Comparison of ENCODE assay signal across 23 cellular contexts in genomic region chr1:180837025-180837424, GRCh38.
DNase-seq lines count a peak whose midpoint lies in the region; ATAC-seq and TF ChIP-seq lines count a peak whose summit lies in the region.
"Had no signal": no experiment of that assay in that cellular context is flagged by ENCODE, and none has a peak within 500 bp of the region (broad histone marks: within the 10 kb centered on the region; RNA-seq: fewer than 3 reads in every experiment).

No MANE protein-coding gene starts in this region.

- no peak overlapping the region for H3K4me3 ChIP-seq in astrocyte of the cerebellum (ENCODE audit: low read depth, low read length)
- H3K4me3 ChIP-seq: hepatocyte, MG63, upper lobe of left lung had no signal

- H3K9me3 Mint-ChIP-seq in activated naive CD8-positive, alpha-beta T cell (ENCODE audit: low read depth): no peaks in the 10 kb centered on the region
- peaks cover 17% of the 10 kb centered on the region for H3K9me3 Mint-ChIP-seq in activated naive CD8-positive, alpha-beta T cell treated with anti-CD3 and anti-CD28 coated beads for 36 hours
- H3K9me3 Mint-ChIP-seq in stimulated activated memory B cell treated with anti-CD40 and anti-IgM and Interleukin-4, amounts not matched to agents 10 μg/mL and 1 μg/mL and 100 μg/mL, for 72 hours: peaks cover 12% of the 10 kb centered on the region
- H3K9me3 Mint-ChIP-seq: central memory CD8-positive, alpha-beta T cell had no signal

- TF ChIP-seq CTCF in astrocyte of the cerebellum (IDR thresholded peaks at IDR 0.05; ENCODE audit: low read depth, low read length, missing control alignments): no peak

- in situ Hi-C loops in astrocyte of the cerebellum (cut with HindIII; ENCODE audit: low sequenced_read_pairs): no loop called here

- H3K27ac Mint-ChIP-seq in activated naive CD8-positive, alpha-beta T cell: peak overlapping the region; percentile 10
- no peak overlapping the region for H3K27ac Mint-ChIP-seq in activated naive CD8-positive, alpha-beta T cell treated with anti-CD3 and anti-CD28 coated beads for 36 hours
- H3K27ac Mint-ChIP-seq in stimulated activated memory B cell treated with anti-CD40 and anti-IgM and Interleukin-4, amounts not matched to agents 10 μg/mL and 1 μg/mL and 100 μg/mL, for 72 hours: no peak overlapping the region
- H3K27ac Mint-ChIP-seq: activated CD4-positive, alpha-beta T cell treated with anti-CD3 and anti-CD28 coated beads, Interleukin-2, amount 10 ng/mL, durations not matched to agents 7 days and 5 days; CD8-positive, alpha-beta T cell; stimulated activated naive CD8-positive, alpha-beta T cell treated with anti-CD3 and anti-CD28 coated beads, Interleukin-15, amount 100 ng/mL, for 72 hours had no signal

- H3K4me3 Mint-ChIP-seq in activated naive CD8-positive, alpha-beta T cell: no peak overlapping the region
- H3K4me3 Mint-ChIP-seq in activated naive CD8-positive, alpha-beta T cell treated with anti-CD3 and anti-CD28 coated beads for 36 hours: no peak overlapping the region
- H3K4me3 Mint-ChIP-seq in stimulated activated memory B cell treated with anti-CD40 and anti-IgM and Interleukin-4, amounts not matched to agents 10 μg/mL and 1 μg/mL and 100 μg/mL, for 72 hours: no peak overlapping the region
- H3K4me3 Mint-ChIP-seq: activated CD4-positive, alpha-beta T cell treated with anti-CD3 and anti-CD28 coated beads, Interleukin-2, amount 10 ng/mL, durations not matched to agents 7 days and 5 days; CD8-positive, alpha-beta T cell; central memory CD8-positive, alpha-beta T cell; effector memory CD8-positive, alpha-beta T cell; stimulated activated naive CD8-positive, alpha-beta T cell treated with anti-CD3 and anti-CD28 coated beads, Interleukin-15, amount 100 ng/mL, for 72 hours had no signal

- peaks cover 20% of the 10 kb centered on the region for H3K4me1 Mint-ChIP-seq in activated naive CD8-positive, alpha-beta T cell (ENCODE audit: low read depth)
- peaks cover 12% of the 10 kb centered on the region for H3K4me1 Mint-ChIP-seq in activated naive CD8-positive, alpha-beta T cell treated with anti-CD3 and anti-CD28 coated beads for 36 hours
- no peaks in the 10 kb centered on the region for H3K4me1 Mint-ChIP-seq in stimulated activated memory B cell treated with anti-CD40 and anti-IgM and Interleukin-4, amounts not matched to agents 10 μg/mL and 1 μg/mL and 100 μg/mL, for 72 hours
- H3K4me1 Mint-ChIP-seq: central memory CD8-positive, alpha-beta T cell had no signal

- no peak for DNase-seq in activated naive CD8-positive, alpha-beta T cell treated with anti-CD3 and anti-CD28 coated beads for 36 hours
- peak; percentile 23 for DNase-seq in astrocyte of the cerebellum (ENCODE audit: low read depth)
- DNase-seq in left kidney (ENCODE audit: low read depth, low spot score): peak; percentile 59
- DNase-seq in middle frontal gyrus (ENCODE audit: extremely low spot score, low spot score): no peak
- DNase-seq in Kasumi-1 (lab: John Stamatoyannopoulos, UW): no peak
- no peak for DNase-seq in NOMO-1 (lab: John Stamatoyannopoulos, UW; ENCODE audit: unreplicated experiment in 2 of 2)
- DNase-seq: ACHN; activated CD4-positive, alpha-beta T cell treated with anti-CD3 and anti-CD28 coated beads, Interleukin-2, amount 10 ng/mL, durations not matched to agents 7 days and 5 days; activated T-cell treated with anti-CD3 and anti-CD28 coated beads for 4 hours; CD8-positive, alpha-beta T cell; effector memory CD8-positive, alpha-beta T cell; MG63; NCI-H187 treated with DMSO at 0.1 percent for 48 hours; NCI-H526 treated with DMSO at 0.1 percent for 48 hours; right cardiac atrium; stimulated activated naive CD8-positive, alpha-beta T cell treated with anti-CD3 and anti-CD28 coated beads, Interleukin-15, amount 100 ng/mL, for 72 hours; upper lobe of left lung had no signal

- H3K27me3 Mint-ChIP-seq in activated naive CD8-positive, alpha-beta T cell: no peaks in the 10 kb centered on the region
- H3K27me3 Mint-ChIP-seq in activated naive CD8-positive, alpha-beta T cell treated with anti-CD3 and anti-CD28 coated beads for 36 hours: no peaks in the 10 kb centered on the region
- no peaks in the 10 kb centered on the region for H3K27me3 Mint-ChIP-seq in stimulated activated memory B cell treated with anti-CD40 and anti-IgM and Interleukin-4, amounts not matched to agents 10 μg/mL and 1 μg/mL and 100 μg/mL, for 72 hours
- H3K27me3 Mint-ChIP-seq: activated CD4-positive, alpha-beta T cell treated with anti-CD3 and anti-CD28 coated beads, Interleukin-2, amount 10 ng/mL, durations not matched to agents 7 days and 5 days; central memory CD8-positive, alpha-beta T cell; effector memory CD8-positive, alpha-beta T cell; stimulated activated naive CD8-positive, alpha-beta T cell treated with anti-CD3 and anti-CD28 coated beads, Interleukin-15, amount 100 ng/mL, for 72 hours had no signal

- peaks cover 48% of the 10 kb centered on the region for H3K36me3 Mint-ChIP-seq in activated naive CD8-positive, alpha-beta T cell
- peaks cover 44% of the 10 kb centered on the region for H3K36me3 Mint-ChIP-seq in activated naive CD8-positive, alpha-beta T cell treated with anti-CD3 and anti-CD28 coated beads for 36 hours
- H3K36me3 Mint-ChIP-seq in stimulated activated memory B cell treated with anti-CD40 and anti-IgM and Interleukin-4, amounts not matched to agents 10 μg/mL and 1 μg/mL and 100 μg/mL, for 72 hours: peaks cover 66% of the 10 kb centered on the region

- ATAC-seq in stimulated activated memory B cell treated with anti-CD40 and anti-IgM and Interleukin-4, amounts not matched to agents 10 μg/mL and 1 μg/mL and 100 μg/mL, for 72 hours: no peak
- ATAC-seq: CD8-positive, alpha-beta T cell; effector memory CD8-positive, alpha-beta T cell; HepG2; Panc1; right cardiac atrium; stimulated activated naive CD8-positive, alpha-beta T cell treated with anti-CD3 and anti-CD28 coated beads, Interleukin-15, amount 100 ng/mL, for 72 hours had no signal

Comparison
In these comparisons a context has a peak if more than half of its experiments do, and no peak if none do; other contexts are left out.
1. DNase-seq: peak in astrocyte of the cerebellum (single experiment) and left kidney (single experiment); none in activated naive CD8-positive, alpha-beta T cell treated with anti-CD3 and anti-CD28 coated beads for 36 hours (single experiment), middle frontal gyrus (single experiment), Kasumi-1 (0 of 2) and NOMO-1 (0 of 2).